In the genomic region with DNA sequence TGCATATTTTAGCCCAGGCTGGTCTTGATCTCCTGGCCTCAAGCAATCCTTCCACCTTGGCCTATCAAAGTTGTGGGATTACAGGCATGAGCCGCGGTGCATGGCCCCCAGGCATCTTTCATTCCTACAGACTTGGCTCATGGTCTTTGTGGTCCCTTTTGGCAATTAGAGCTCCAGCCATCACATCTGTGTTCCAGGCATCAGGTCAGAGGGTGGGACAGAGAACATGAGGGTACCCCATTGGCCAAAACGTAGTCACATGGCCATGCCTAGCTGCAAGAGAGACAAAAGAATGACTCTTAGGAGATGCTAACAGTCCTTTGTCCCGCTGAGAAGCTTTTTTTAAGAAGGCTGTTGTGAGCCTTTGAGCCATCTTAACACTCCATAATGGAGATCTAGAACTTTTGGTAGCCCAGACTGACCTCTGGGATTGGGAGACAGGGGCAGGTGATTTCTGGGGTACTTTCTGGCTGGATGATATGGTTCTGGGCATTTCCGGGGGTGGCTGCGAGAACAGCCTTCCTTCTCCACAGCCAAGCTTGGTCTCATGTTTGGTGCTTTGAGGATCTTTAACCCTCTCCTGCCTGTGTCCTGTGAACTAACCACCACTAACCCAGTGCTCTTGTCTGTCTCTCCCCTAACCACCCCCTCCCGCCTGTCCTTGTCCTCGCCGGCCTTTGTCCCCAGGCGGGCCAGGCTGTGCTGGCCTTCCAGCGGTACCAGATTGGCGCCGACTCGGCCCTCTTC, we compare ENCODE assay signal across 20 cellular contexts. TPM values are rescaled to one million over a fixed set of nuclear protein-coding genes. Genes with fewer than 3 reads are reported as not detected.
A peak's percentile ranks its signal among the peaks of the same experiment; 100 is the strongest.
DNase-seq lines count a peak whose midpoint lies in the region; ATAC-seq, FAIRE-seq and TF ChIP-seq lines count a peak whose summit lies in the region.
"Had no signal": no experiment of that assay in that cellular context is flagged by ENCODE, and none has a peak within 500 bp of the region (broad histone marks: within the 10 kb centered on the region; RNA-seq: fewer than 3 reads in every experiment).

No MANE protein-coding gene starts in this region.

- no peak overlapping the region for H4K8ac ChIP-seq in mesendoderm (ENCODE audit: low read depth, low read length)

- no peaks in the 10 kb centered on the region for H3K9me3 ChIP-seq in HepG2 (ENCODE audit: low read length)
- no peaks in the 10 kb centered on the region for H3K9me3 ChIP-seq in right lobe of liver
- H3K9me3 ChIP-seq in astrocyte (ENCODE audit: insufficient read depth, low read depth, low read length) = no peaks in the 10 kb centered on the region

- H3K36me3 ChIP-seq in HepG2 (replicated peaks in 1 of 2; ENCODE audit: control insufficient read depth in 1 of 2, insufficient read depth in 2 of 2, low read length in 2 of 2) (no peaks in the 10 kb centered on the region), right lobe of liver (no peaks in the 10 kb centered on the region), astrocyte (ENCODE audit: insufficient read depth, low read length) (no peaks in the 10 kb centered on the region), mesendoderm (ENCODE audit: control insufficient read depth, insufficient read depth, low read length) (no peaks in the 10 kb centered on the region)

- H2BK5ac ChIP-seq in mesendoderm (ENCODE audit: low read length) = no peak overlapping the region

- H3K4me3 ChIP-seq in HepG2 (replicated peaks in 1 of 3; ENCODE audit: insufficient read depth in 1 of 3, low read depth in 2 of 3, low read length in 3 of 3) (no peak overlapping the region), right lobe of liver (no peak overlapping the region), astrocyte (ENCODE audit: insufficient read depth, low read depth, low read length) (no peak overlapping the region), mesendoderm (ENCODE audit: low read length) (no peak overlapping the region)

- no peak for FAIRE-seq in HepG2 (lab: Jason Lieb, UNC)
- FAIRE-seq in astrocyte (lab: Jason Lieb, UNC) = no peak

- POLR2A ChIA-PET in HepG2 (lab: Yijun Ruan, JAX) = no interaction called here
- POLR2A ChIA-PET in RWPE1 (lab: Yijun Ruan, JAX; ENCODE audit: low non-redundant PET) = no interaction called here

- H3K9ac ChIP-seq in HepG2 (ENCODE audit: insufficient read depth, low read depth, low read length) (no peak overlapping the region), astrocyte (ENCODE audit: low read length) (no peak overlapping the region), mesendoderm (ENCODE audit: low read length) (no peak overlapping the region)

- H2BK120ac ChIP-seq in mesendoderm (ENCODE audit: low read depth, low read length) = no peak overlapping the region

- peak overlapping the region; percentile 15 for H3K56ac ChIP-seq in mesendoderm (ENCODE audit: low read length)

- H3K27me3 Mint-ChIP-seq in astrocyte (ENCODE audit: low read depth, unreplicated experiment) = no peaks in the 10 kb centered on the region
- H3K27me3 Mint-ChIP-seq: IgD-negative memory B cell had no signal

- TF ChIP-seq CTCF in HepG2 (CRISPR knock-in tag; IDR thresholded peaks at IDR 0.05) = no peak
- no peak for TF ChIP-seq CTCF in right lobe of liver (IDR thresholded peaks at IDR 0.05)
- no peak for TF ChIP-seq CTCF in astrocyte (IDR thresholded peaks at IDR 0.05; ENCODE audit: insufficient read depth, low read depth, low read length)
- TF ChIP-seq CTCF in RWPE1 (conservative IDR thresholded peaks at IDR 0.05; ENCODE audit: low read depth) = no peak

- H2BK15ac ChIP-seq in mesendoderm (replicated peaks; ENCODE audit: low read depth) = no peak overlapping the region

- no peak overlapping the region for H4K5ac ChIP-seq in mesendoderm (ENCODE audit: low read length)

- no peak overlapping the region for H3K4ac ChIP-seq in mesendoderm (ENCODE audit: low read depth, low read length)

- H3K27ac Mint-ChIP-seq in astrocyte (ENCODE audit: unreplicated experiment) = no peak overlapping the region

- H3K27me3 ChIP-seq in HepG2 (ENCODE audit: control insufficient read depth in 1 of 2, insufficient read depth in 2 of 2, low read length in 2 of 2) (peaks cover 4 to 26% of the 10 kb centered on the region in 2 experiments; a peak in 4 of 5 replicates), right lobe of liver (no peaks in the 10 kb centered on the region), astrocyte (ENCODE audit: insufficient read depth, low read length) (no peaks in the 10 kb centered on the region), mesendoderm (ENCODE audit: insufficient read depth, low read length, poor library complexity) (no peaks in the 10 kb centered on the region)

- in situ Hi-C loops in HepG2 (cut with HindIII; ENCODE audit: extremely low pct_ligation_motif_present, low pct_unique_long_range_greater_than_20kb) = no loop called here

- no peak overlapping the region for H2AK5ac ChIP-seq in mesendoderm (ENCODE audit: low read length)

- H4K20me1 ChIP-seq in HepG2 (ENCODE audit: insufficient read depth, low read length) = no peaks in the 10 kb centered on the region
- no peaks in the 10 kb centered on the region for H4K20me1 ChIP-seq in astrocyte (ENCODE audit: insufficient read depth, low read length)

- BruUV-seq in HepG2 (replicated peaks; lab: Mats Ljungman, UMichigan) = no TSS peak

- TF ChIP-seq EP300 in HepG2 (IDR thresholded peaks at IDR 0.05; ENCODE audit: low read depth in 2 of 2, low read length in 2 of 2) (no peak), HepG2 (CRISPR knock-in tag; IDR thresholded peaks at IDR 0.05; ENCODE audit: borderline replicate concordance) (no peak)

- intact Hi-C loops in HepG2 (cut with micrococcal nuclease; ENCODE audit: unreplicated experiment) = no loop called here
- intact Hi-C loops in right lobe of liver (cut with DNase I) = no loop called here

- no peak for TF ChIP-seq RAD21 in HepG2 (CRISPR knock-in tag; IDR thresholded peaks at IDR 0.05)

- peak overlapping the region; percentile 31 for H3K4me3 Mint-ChIP-seq in astrocyte (ENCODE audit: unreplicated experiment)
- H3K4me3 Mint-ChIP-seq: CD4-positive, CD25-positive, alpha-beta regulatory T cell; H9; IgD-negative memory B cell had no signal

- no peak for DNase-seq in HepG2 (ENCODE audit: low spot score)
- no peak for DNase-seq in right lobe of liver
- no peak for DNase-seq in astrocyte (ENCODE audit: low read depth)
- peak; percentile 68 for DNase-seq in mesendoderm
- DNase-seq in RWPE1 (ENCODE audit: low spot score) = no peak
- DNase-seq in OCI-M1 (lab: John Stamatoyannopoulos, UW) = no peak
- DNase-seq in AG08396 (ENCODE audit: low spot score) = no peak
- DNase-seq: CD4-positive, CD25-positive, alpha-beta regulatory T cell; COR-L47; H9; NCI-H1105; NCI-H2081 treated with DMSO at 0.1 percent for 48 hours; NCI-H510A; NCI-H748 treated with DMSO at 0.1 percent for 48 hours; SIG-M5 had no signal

- WGBS in HepG2 (ENCODE audit: low lambda C conversion rate) = 27% methylated on average over 12 of the region's 14 CpGs
- 81% methylated on average over 8 of the region's 14 CpGs for WGBS in right lobe of liver (ENCODE audit: insufficient coverage, low coverage, low lambda C conversion rate, missing lambda C conversion rate)
- WGBS in mesendoderm (ENCODE audit: extremely low coverage, insufficient coverage, low lambda C conversion rate) = no CpG with 5 or more reads among the region's 14 CpGs

- H2AFZ ChIP-seq in HepG2 (ENCODE audit: low read length) (no peak overlapping the region), astrocyte (ENCODE audit: low read depth, low read length) (no peak overlapping the region)

- no peak overlapping the region for H3K27ac ChIP-seq in HepG2 (ENCODE audit: extremely low read length, insufficient read depth, low read length)
- no peak overlapping the region for H3K27ac ChIP-seq in right lobe of liver
- no peak overlapping the region for H3K27ac ChIP-seq in astrocyte (ENCODE audit: low read depth, low read length)
- H3K27ac ChIP-seq in mesendoderm (ENCODE audit: low read depth, low read length) = no peak overlapping the region
- no peak overlapping the region for H3K27ac ChIP-seq in RWPE1
- H3K27ac ChIP-seq: 22Rv1, HL-60 had no signal

- no peak overlapping the region for H3K18ac ChIP-seq in mesendoderm (ENCODE audit: low read length)

- no peaks in the 10 kb centered on the region for H3K4me1 ChIP-seq in HepG2 (ENCODE audit: insufficient read depth, low read length)
- no peaks in the 10 kb centered on the region for H3K4me1 ChIP-seq in right lobe of liver
- H3K4me1 ChIP-seq in astrocyte (ENCODE audit: insufficient read depth, low read length) = peaks cover 5% of the 10 kb centered on the region
- no peaks in the 10 kb centered on the region for H3K4me1 ChIP-seq in mesendoderm (ENCODE audit: control insufficient read depth, low read depth, low read length)

- no peaks in the 10 kb centered on the region for H3K79me1 ChIP-seq in mesendoderm (ENCODE audit: low read length)

- H3K79me2 ChIP-seq in HepG2 (ENCODE audit: insufficient read depth, low read length) (no peaks in the 10 kb centered on the region), astrocyte (ENCODE audit: insufficient read depth, low read length) (no peaks in the 10 kb centered on the region), mesendoderm (ENCODE audit: control insufficient read depth, insufficient read depth, low read length) (no peaks in the 10 kb centered on the region)

- H3K23ac ChIP-seq in mesendoderm (ENCODE audit: low read length) = no peak overlapping the region

- no peaks in the 10 kb centered on the region for H3K9me3 Mint-ChIP-seq in astrocyte (ENCODE audit: unreplicated experiment)
- H3K9me3 Mint-ChIP-seq: CD4-positive, CD25-positive, alpha-beta regulatory T cell; IgD-negative memory B cell had no signal

- CTCF ChIA-PET in HepG2 (lab: Yijun Ruan, JAX; ENCODE audit: low intra/inter-chr PET ratio, low total read pairs) = no interaction called here
- CTCF ChIA-PET in RWPE1 (lab: Yijun Ruan, JAX) = interaction anchor here (0.6 kb wide), 1 partner anchor 37 kb away, joined by 3 read pairs; no protein-coding TSS in a partner anchor

- H3K36me3 Mint-ChIP-seq in astrocyte (ENCODE audit: low read depth, unreplicated experiment) = no peaks in the 10 kb centered on the region
- H3K36me3 Mint-ChIP-seq: CD4-positive, CD25-positive, alpha-beta regulatory T cell; IgD-negative memory B cell had no signal

- H3K4me1 Mint-ChIP-seq in astrocyte (ENCODE audit: low read depth, unreplicated experiment) = no peaks in the 10 kb centered on the region

- ATAC-seq in HepG2 (peak; percentile 12; the same call in 2 of the 3 replicates), right lobe of liver (no peak), HG02981 (IDR thresholded peaks at IDR 0.05; ENCODE audit: unreplicated experiment) (no peak)
- ATAC-seq: SK-N-SH treated with all-trans-retinoic acid at 6 μM for 48 hours had no signal

- H3K4me2 ChIP-seq in HepG2 (ENCODE audit: low read depth, low read length) = no peak overlapping the region
- H3K4me2 ChIP-seq in astrocyte (ENCODE audit: low read length) = no peak overlapping the region
- no peak overlapping the region for H3K4me2 ChIP-seq in mesendoderm (ENCODE audit: low read length)

- TF ChIP-seq POLR2A in HepG2 (IDR thresholded peaks at IDR 0.05; ENCODE audit: insufficient read depth in 1 of 2, low read depth in 2 of 2, low read length in 2 of 2) (no peak), right lobe of liver (IDR thresholded peaks at IDR 0.05) (no peak)

RNA-seq across cellular contexts. Expression of gene TAB1, which starts 18.4 kb away (rescaled TPM):
- total RNA-seq in HepG2 (2016; rRNA removed; fragmentation: Illumina TruSeq; extraction: Trizol) = 12.8 and 14.3 TPM in 2 replicates
- total RNA-seq in HepG2 (2016; cell fraction: cytosol; rRNA removed; fragmentation: Illumina TruSeq; extraction: Trizol; ENCODE audit: low read depth) = 2.3 and 2.9 TPM in 2 replicates
- total RNA-seq in HepG2 (2016; cell fraction: insoluble cytoplasmic fraction; rRNA removed; fragmentation: Illumina TruSeq; extraction: Trizol) = 11.6 and 13.1 TPM in 2 replicates
- 4.8 and 4.9 TPM in 2 replicates for total RNA-seq in HepG2 (2016; cell fraction: membrane; rRNA removed; fragmentation: Illumina TruSeq; extraction: Trizol)
- total RNA-seq in HepG2 (2016; cell fraction: nucleus; rRNA removed; fragmentation: Illumina TruSeq; extraction: Trizol) = 11.8 and 13.5 TPM in 2 replicates
- polyA plus RNA-seq in HepG2 (2011; rRNA removed) = 15.9 and 22.2 TPM in 2 replicates
- 11.2 and 19.2 TPM in 2 replicates for polyA plus RNA-seq in HepG2 (2011; cell fraction: cytosol; rRNA removed)
- polyA plus RNA-seq in HepG2 (2011; cell fraction: nucleus; rRNA removed) = 47.3 and 47.9 TPM in 2 replicates
- polyA plus RNA-seq in HepG2 (2012) = 12.7 and 15.0 TPM in 2 replicates
- polyA plus RNA-seq in HepG2 (2016; cell fraction: cytosol; fragmentation: Illumina TruSeq; extraction: Trizol; ENCODE audit: low read depth) = 1.2 and 1.7 TPM in 2 replicates
- polyA plus RNA-seq in HepG2 (2016; cell fraction: insoluble cytoplasmic fraction; fragmentation: Illumina TruSeq; extraction: Trizol; ENCODE audit: low read depth) = 11.3 and 13.8 TPM in 2 replicates
- 3.3 and 3.4 TPM in 2 replicates for polyA plus RNA-seq in HepG2 (2016; cell fraction: membrane; fragmentation: Illumina TruSeq; extraction: Trizol; ENCODE audit: low read depth)
- 22.8 and 23.0 TPM in 2 replicates for polyA plus RNA-seq in HepG2 (2016; cell fraction: nucleus; fragmentation: Illumina TruSeq; extraction: Trizol; ENCODE audit: insufficient read depth, low read depth)
- 12.7 and 34.2 TPM in 2 replicates for polyA minus RNA-seq in HepG2 (2011; rRNA and poly(A)+ RNA removed; ENCODE audit: low replicate concordance)
- 9.8 and 12.7 TPM in 2 replicates for polyA minus RNA-seq in HepG2 (2011; cell fraction: cytosol; rRNA and poly(A)+ RNA removed)
- 14.4 and 15.1 TPM in 2 replicates for polyA minus RNA-seq in HepG2 (2011; cell fraction: nucleus; rRNA and poly(A)+ RNA removed)
- 10 to 100 TPM in 4 of 6 experiments, 1 to 10 TPM in 2; 8.9 to 17.0 (median 11.1) TPM for total RNA-seq in right lobe of liver
- 13.4 and 13.8 TPM in 2 replicates for total RNA-seq in astrocyte
- 13.1 TPM for polyA plus RNA-seq in mesendoderm (2013, experiment 1 of 2)
- polyA plus RNA-seq in mesendoderm (2013, experiment 2 of 2) = 12.1 TPM

RNA-seq across cellular contexts. Expression of gene SYNGR1, which starts 31.4 kb away (rescaled TPM):
- total RNA-seq in HepG2 (2016; rRNA removed; fragmentation: Illumina TruSeq; extraction: Trizol) (0.27 TPM in 1 of 2 replicates, not detected in the other), right lobe of liver (1 to 10 TPM in 5 of 6 experiments, under 1 TPM in 1; 0.74 to 3.2 (median 2.2) TPM), astrocyte (12.0 and 14.1 TPM in 2 replicates)
- total RNA-seq in HepG2 (2016; cell fraction: cytosol; rRNA removed; fragmentation: Illumina TruSeq; extraction: Trizol; ENCODE audit: low read depth) = 0.71 TPM in 2 replicates
- total RNA-seq in HepG2 (2016; cell fraction: insoluble cytoplasmic fraction; rRNA removed; fragmentation: Illumina TruSeq; extraction: Trizol) = 0.21 and 0.39 TPM in 2 replicates
- 0.19 and 0.48 TPM in 2 replicates for total RNA-seq in HepG2 (2016; cell fraction: membrane; rRNA removed; fragmentation: Illumina TruSeq; extraction: Trizol)
- total RNA-seq in HepG2 (2016; cell fraction: nucleus; rRNA removed; fragmentation: Illumina TruSeq; extraction: Trizol) = 0.25 TPM in 1 of 2 replicates, not detected in the other
- polyA plus RNA-seq in HepG2 (2011; rRNA removed) = 2.7 and 3.3 TPM in 2 replicates
- 2.1 and 3.4 TPM in 2 replicates for polyA plus RNA-seq in HepG2 (2011; cell fraction: cytosol; rRNA removed)
- polyA plus RNA-seq in HepG2 (2011; cell fraction: nucleus; rRNA removed) = 4.6 and 7.5 TPM in 2 replicates
- 2.1 and 2.8 TPM in 2 replicates for polyA plus RNA-seq in HepG2 (2012)
- 1.6 and 1.8 TPM in 2 replicates for polyA plus RNA-seq in HepG2 (2016; cell fraction: cytosol; fragmentation: Illumina TruSeq; extraction: Trizol; ENCODE audit: low read depth)
- 0.53 and 1.0 TPM in 2 replicates for polyA plus RNA-seq in HepG2 (2016; cell fraction: insoluble cytoplasmic fraction; fragmentation: Illumina TruSeq; extraction: Trizol; ENCODE audit: low read depth)
- 0.81 and 1.6 TPM in 2 replicates for polyA plus RNA-seq in HepG2 (2016; cell fraction: membrane; fragmentation: Illumina TruSeq; extraction: Trizol; ENCODE audit: low read depth)
- polyA plus RNA-seq in HepG2 (2016; cell fraction: nucleus; fragmentation: Illumina TruSeq; extraction: Trizol; ENCODE audit: insufficient read depth, low read depth) = 1.7 and 2.3 TPM in 2 replicates
- 0.82 and 3.0 TPM in 2 replicates for polyA minus RNA-seq in HepG2 (2011; rRNA and poly(A)+ RNA removed; ENCODE audit: low replicate concordance)
- 1.2 TPM in 1 of 2 replicates, not detected in the other for polyA minus RNA-seq in HepG2 (2011; cell fraction: cytosol; rRNA and poly(A)+ RNA removed)
- 0.77 and 1.6 TPM in 2 replicates for polyA minus RNA-seq in HepG2 (2011; cell fraction: nucleus; rRNA and poly(A)+ RNA removed)
- polyA plus RNA-seq in mesendoderm (2013, experiment 1 of 2) = 10.5 TPM
- 10.0 TPM for polyA plus RNA-seq in mesendoderm (2013, experiment 2 of 2)
